Comparison of ENCODE assay signal across 9 cellular contexts in the genomic region with DNA sequence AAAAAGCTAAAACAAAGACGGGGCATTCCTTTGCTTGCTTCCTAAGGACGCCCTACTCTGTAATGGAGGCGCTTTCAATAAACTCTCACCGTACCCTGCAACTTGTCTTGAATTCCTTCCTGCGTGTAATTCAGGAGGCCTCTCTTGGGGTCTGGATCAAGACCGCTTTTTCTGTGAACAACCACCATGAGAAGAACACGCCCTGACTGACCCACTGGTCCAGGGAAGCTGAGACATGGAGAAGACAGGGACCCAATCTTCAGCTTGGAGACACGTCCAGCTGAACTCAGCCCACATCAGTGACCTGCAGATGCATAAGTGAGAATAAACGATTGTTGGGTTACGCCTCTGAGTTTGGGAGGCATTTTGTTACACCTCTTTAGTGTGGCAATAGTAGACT. TPM values are rescaled to one million over a fixed set of nuclear protein-coding genes. Genes with fewer than 3 reads are reported as not detected.
DNase-seq lines count a peak whose midpoint lies in the region; ATAC-seq and TF ChIP-seq lines count a peak whose summit lies in the region.
"Had no signal": no experiment of that assay in that cellular context is flagged by ENCODE, and none has a peak within 500 bp of the region (broad histone marks: within the 10 kb centered on the region; RNA-seq: fewer than 3 reads in every experiment).

No MANE protein-coding gene starts in this region.

- H3K27me3 ChIP-seq in neutrophil = no peaks in the 10 kb centered on the region
- H3K27me3 ChIP-seq: foreskin keratinocyte had no signal

- no peaks in the 10 kb centered on the region for H3K27me3 Mint-ChIP-seq in CD14-positive monocyte (ENCODE audit: low read depth in 3 of 3)
- H3K27me3 Mint-ChIP-seq in IgD-negative memory B cell = no peaks in the 10 kb centered on the region
- no peaks in the 10 kb centered on the region for H3K27me3 Mint-ChIP-seq in dendritic cell treated with granulocyte-macrophage colony-stimulating factor and Interleukin-4, amounts not matched to agents 40 ng/mL and 50 ng/mL, for 4 days

- peaks cover 0 to 3% of the 10 kb centered on the region in 2 donors for H3K36me3 Mint-ChIP-seq in CD14-positive monocyte
- H3K36me3 Mint-ChIP-seq in IgD-negative memory B cell = peaks cover 2% of the 10 kb centered on the region
- H3K36me3 Mint-ChIP-seq in dendritic cell treated with granulocyte-macrophage colony-stimulating factor and Interleukin-4, amounts not matched to agents 40 ng/mL and 50 ng/mL, for 4 days (ENCODE audit: low read depth) = peaks cover 18% of the 10 kb centered on the region

- no peaks in the 10 kb centered on the region for H3K36me3 ChIP-seq in neutrophil

- H3K4me1 Mint-ChIP-seq in CD14-positive monocyte = peaks cover 18% of the 10 kb centered on the region
- peaks cover 13 to 22% (median 14%) of the 10 kb centered on the region in 3 donors for H3K4me1 Mint-ChIP-seq in IgD-negative memory B cell
- peaks cover 18% of the 10 kb centered on the region for H3K4me1 Mint-ChIP-seq in dendritic cell treated with granulocyte-macrophage colony-stimulating factor and Interleukin-4, amounts not matched to agents 40 ng/mL and 50 ng/mL, for 4 days (ENCODE audit: low read depth)

- H3K4me3 Mint-ChIP-seq in CD14-positive monocyte (peak overlapping the region in 1 of 2 donors; percentile 89), IgD-negative memory B cell (peak overlapping the region; percentile 95 to 100 (median 99))
- H3K4me3 Mint-ChIP-seq in dendritic cell treated with granulocyte-macrophage colony-stimulating factor and Interleukin-4, amounts not matched to agents 40 ng/mL and 50 ng/mL, for 4 days = peak overlapping the region; percentile 90

- H3K9me3 Mint-ChIP-seq in CD14-positive monocyte (no peaks in the 10 kb centered on the region), IgD-negative memory B cell (no peaks in the 10 kb centered on the region)
- H3K9me3 Mint-ChIP-seq in dendritic cell treated with granulocyte-macrophage colony-stimulating factor and Interleukin-4, amounts not matched to agents 40 ng/mL and 50 ng/mL, for 4 days = no peaks in the 10 kb centered on the region

- DNase-seq in CD14-positive monocyte (ENCODE audit: low spot score) = no peak
- no peak for DNase-seq in stimulated activated CD4-positive, alpha-beta T cell treated with anti-CD3 and anti-CD28 coated beads, Interleukin-12 subunit alpha, Interleukin-12 subunit beta, amount 100 ng/mL, for 4 hours
- DNase-seq in medulla oblongata (ENCODE audit: extremely low spot score) = no peak
- DNase-seq in dermis blood vessel endothelial cell = no peak

- intact Hi-C loops in CD14-positive monocyte (cut with micrococcal nuclease) = loop anchor here in 1 of 2 donors (10.0 kb wide), 1 partner anchor 995 kb away; a partner anchor contains a TSS
- intact Hi-C loops in dendritic cell treated with granulocyte-macrophage colony-stimulating factor and Interleukin-4, amounts not matched to agents 40 ng/mL and 50 ng/mL, for 4 days (cut with micrococcal nuclease) = loop anchor here (10.0 kb wide), 1 partner anchor 585 kb away; no protein-coding TSS in a partner anchor

- H3K4me3 ChIP-seq in neutrophil (ENCODE audit: low read depth in 1 of 2, low read length in 1 of 2) = peak overlapping the region; percentile 71 to 84

- TF ChIP-seq CTCF in CD14-positive monocyte (IDR thresholded peaks at IDR 0.05) (no peak), neutrophil (IDR thresholded peaks at IDR 0.05) (no peak)

- H3K4me1 ChIP-seq in neutrophil (ENCODE audit: control insufficient read depth in 1 of 2, insufficient read depth in 1 of 2, low read depth in 1 of 2, low read length in 1 of 2) = peaks cover 13 to 14% of the 10 kb centered on the region in 2 experiments

- H3K27ac Mint-ChIP-seq in CD14-positive monocyte (peak overlapping the region in 5 of 7 donors; percentile 11 to 99 (median 95)), IgD-negative memory B cell (peak overlapping the region; percentile 90 to 100 (median 99))
- peak overlapping the region; percentile 96 for H3K27ac Mint-ChIP-seq in dendritic cell treated with granulocyte-macrophage colony-stimulating factor and Interleukin-4, amounts not matched to agents 40 ng/mL and 50 ng/mL, for 4 days

- peak overlapping the region; percentile 72 for H3K27ac ChIP-seq in neutrophil

- ATAC-seq in GM21825 (IDR thresholded peaks at IDR 0.05; ENCODE audit: unreplicated experiment) = no peak

- no peaks in the 10 kb centered on the region for H3K9me3 ChIP-seq in neutrophil

RNA-seq across cellular contexts. Expression of a gene that starts 7.8 kb away (rescaled TPM):
- polyA plus RNA-seq in CD14-positive monocyte (10 to 100 TPM; 70.3 to 89.5 TPM), IgD-negative memory B cell (45.0 TPM)
- 145 and 192 TPM in 2 replicates for total RNA-seq in dermis blood vessel endothelial cell

RNA-seq across cellular contexts. Expression of a gene that starts 42.9 kb away (rescaled TPM):
- 10 to 100 TPM in 1 of 2 donors, 1 to 10 TPM in 1; 9.9 to 23.3 TPM for polyA plus RNA-seq in CD14-positive monocyte
- 13.2 TPM for polyA plus RNA-seq in IgD-negative memory B cell
- total RNA-seq in dermis blood vessel endothelial cell = 23.8 and 58.0 TPM in 2 replicates
